ENCODE assay signal across 1 cellular context in genomic region chr6:167963589-167964057, GRCh38.
TF ChIP-seq lines count a peak whose summit lies in the region.

No MANE protein-coding gene starts in this region.

TF ChIP-seq in HepG2, 621 proteins besides CTCF, POLR2A, EP300 and RAD21 (continued from another document and continues in another):
- TF ChIP-seq REL (CRISPR knock-in tag; conservative IDR thresholded peaks at IDR 0.05): no peak
- TF ChIP-seq SSRP1 (CRISPR knock-in tag; IDR thresholded peaks at IDR 0.05): no peak
- TF ChIP-seq HBP1 (CRISPR knock-in tag; IDR thresholded peaks at IDR 0.05; ENCODE audit: low read depth): no peak
- TF ChIP-seq POLR2AphosphoS5 (IDR thresholded peaks at IDR 0.05; ENCODE audit: low read depth, low read length): no peak
- no peak for TF ChIP-seq ZFAT (CRISPR knock-in tag; conservative IDR thresholded peaks at IDR 0.05)
- peak; percentile 87 for TF ChIP-seq MED1 (CRISPR knock-in tag; IDR thresholded peaks at IDR 0.05)
- no peak for TF ChIP-seq FOXK2 (IDR thresholded peaks at IDR 0.05)
- 0 out of 2 replicates have a peak, but pooled peaks have one; percentile 18 for TF ChIP-seq STAG1 (CRISPR knock-in tag; IDR thresholded peaks at IDR 0.05)
- TF ChIP-seq ZNF891 (CRISPR knock-in tag; IDR thresholded peaks at IDR 0.05): no peak
- no peak for TF ChIP-seq ZNF282 (IDR thresholded peaks at IDR 0.05; ENCODE audit: partially characterized antibody)
- TF ChIP-seq SALL1 (CRISPR knock-in tag; IDR thresholded peaks at IDR 0.05): peak; percentile 95
- peak; percentile 54; the same call in 1 of the 2 replicates for TF ChIP-seq ZSCAN20 (CRISPR knock-in tag; IDR thresholded peaks at IDR 0.05; ENCODE audit: borderline replicate concordance)
- no peak for TF ChIP-seq NPAS2 (CRISPR knock-in tag; IDR thresholded peaks at IDR 0.05; ENCODE audit: borderline replicate concordance)
- no peak for TF ChIP-seq ZBTB42 (CRISPR knock-in tag; IDR thresholded peaks at IDR 0.05)
- TF ChIP-seq PPARG (CRISPR knock-in tag; conservative IDR thresholded peaks at IDR 0.05): peak; percentile 84
- no peak for TF ChIP-seq ATF5 (CRISPR knock-in tag; IDR thresholded peaks at IDR 0.05; ENCODE audit: low read depth)
- peak; percentile 92 for TF ChIP-seq NCOA2 (CRISPR knock-in tag; IDR thresholded peaks at IDR 0.05)
- TF ChIP-seq ARID3A (IDR thresholded peaks at IDR 0.05; ENCODE audit: low read depth, low read length): peak; percentile 86
- no peak for TF ChIP-seq HCFC1 (IDR thresholded peaks at IDR 0.05; ENCODE audit: low read depth, low read length)
- no peak for TF ChIP-seq POGZ (CRISPR knock-in tag; IDR thresholded peaks at IDR 0.05)
- no peak for TF ChIP-seq SNAPC4 (CRISPR knock-in tag; IDR thresholded peaks at IDR 0.05)
- TF ChIP-seq ELF1 (CRISPR knock-in tag; IDR thresholded peaks at IDR 0.05): peak; percentile 37; the same call in 1 of the 2 replicates
- TF ChIP-seq ZNF326 (CRISPR knock-in tag; IDR thresholded peaks at IDR 0.05; ENCODE audit: borderline replicate concordance): no peak
- TF ChIP-seq ZNF784 (CRISPR knock-in tag; IDR thresholded peaks at IDR 0.05; ENCODE audit: borderline replicate concordance): no peak
- no peak for TF ChIP-seq ZBTB8A (CRISPR knock-in tag; IDR thresholded peaks at IDR 0.05; ENCODE audit: borderline replicate concordance, low read depth)
- TF ChIP-seq RFX5 (IDR thresholded peaks at IDR 0.05; ENCODE audit: low read depth, low read length): no peak
- no peak for TF ChIP-seq FIP1L1 (IDR thresholded peaks at IDR 0.05; ENCODE audit: borderline replicate concordance, insufficient read depth, low read depth, low read length)
- no peak for TF ChIP-seq CREB3 (CRISPR knock-in tag; IDR thresholded peaks at IDR 0.05)
- TF ChIP-seq ISX (CRISPR knock-in tag; conservative IDR thresholded peaks at IDR 0.05): no peak
- TF ChIP-seq ZFP1 (CRISPR knock-in tag; IDR thresholded peaks at IDR 0.05): peak; percentile 70; the same call in 1 of the 2 replicates
- no peak for TF ChIP-seq DNMT1 (CRISPR knock-in tag; IDR thresholded peaks at IDR 0.05)
- TF ChIP-seq ZNF816 (CRISPR knock-in tag; IDR thresholded peaks at IDR 0.05; ENCODE audit: borderline replicate concordance): no peak
- TF ChIP-seq GMEB1 (CRISPR knock-in tag; IDR thresholded peaks at IDR 0.05; ENCODE audit: borderline replicate concordance): no peak
- TF ChIP-seq ZSCAN29 (CRISPR knock-in tag; conservative IDR thresholded peaks at IDR 0.05): no peak; the same call in 1 of the 2 replicates
- TF ChIP-seq HNF1A (IDR thresholded peaks at IDR 0.05; ENCODE audit: low read depth): peak; percentile 90
- peak; percentile 90 for TF ChIP-seq HNF1A (CRISPR knock-in tag; IDR thresholded peaks at IDR 0.05; ENCODE audit: borderline replicate concordance)
- no peak for TF ChIP-seq ZNF674 (CRISPR knock-in tag; IDR thresholded peaks at IDR 0.05; ENCODE audit: low read depth)
- no peak for TF ChIP-seq SP1 (IDR thresholded peaks at IDR 0.05)
- TF ChIP-seq SP1 (CRISPR knock-in tag; IDR thresholded peaks at IDR 0.05): no peak
- no peak for TF ChIP-seq CSRNP2 (CRISPR knock-in tag; conservative IDR thresholded peaks at IDR 0.05; ENCODE audit: low read depth)
- TF ChIP-seq SP4 (CRISPR knock-in tag; IDR thresholded peaks at IDR 0.05): no peak
- TF ChIP-seq AHR (CRISPR knock-in tag; IDR thresholded peaks at IDR 0.05): 0 out of 2 replicates have a peak, but pooled peaks have one; percentile 54
- peak; percentile 51 for TF ChIP-seq MAX (IDR thresholded peaks at IDR 0.05)
- no peak; the same call in 1 of the 2 replicates for TF ChIP-seq EHMT2 (IDR thresholded peaks at IDR 0.05; ENCODE audit: borderline replicate concordance, low read depth, low read length)
- TF ChIP-seq TGIF2 (CRISPR knock-in tag; IDR thresholded peaks at IDR 0.05): no peak
- no peak for TF ChIP-seq ZFP41 (CRISPR knock-in tag; IDR thresholded peaks at IDR 0.05; ENCODE audit: borderline replicate concordance)
- TF ChIP-seq HOXA5 (CRISPR knock-in tag; IDR thresholded peaks at IDR 0.05): peak; percentile 54
- no peak for TF ChIP-seq POLR2G (IDR thresholded peaks at IDR 0.05; ENCODE audit: low read depth, low read length)
